13 cellular contexts compared by ENCODE assay signal in the genomic region with DNA sequence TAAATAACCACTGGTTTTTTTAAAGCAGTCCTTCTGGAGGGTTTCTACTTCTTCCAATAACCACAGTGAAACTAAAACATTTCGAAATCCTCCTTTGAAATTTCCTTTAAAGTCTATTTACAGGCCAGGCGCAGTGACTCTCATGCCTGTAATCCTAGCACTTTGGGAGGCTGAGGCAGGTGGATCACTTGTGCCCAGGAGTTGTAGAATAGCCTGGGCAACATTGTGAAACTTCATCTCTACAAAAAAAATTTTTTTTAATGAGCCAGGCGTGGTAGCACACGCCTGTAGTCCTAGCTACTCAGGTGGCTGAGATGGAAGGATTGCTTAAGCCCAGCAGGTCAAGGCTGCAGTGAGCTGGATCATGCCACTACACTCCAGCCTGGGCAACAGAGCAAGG. TPM values are rescaled to one million over a fixed set of nuclear protein-coding genes. Genes with fewer than 3 reads are reported as not detected.
DNase-seq lines count a peak whose midpoint lies in the region; ATAC-seq and TF ChIP-seq lines count a peak whose summit lies in the region.
"Had no signal": no experiment of that assay in that cellular context is flagged by ENCODE, and none has a peak within 500 bp of the region (broad histone marks: within the 10 kb centered on the region; RNA-seq: fewer than 3 reads in every experiment).

No MANE protein-coding gene starts in this region.

- peak; percentile 30 for DNase-seq in CD1c-positive myeloid dendritic cell (ENCODE audit: extremely low spot score)
- peak; percentile 53 for DNase-seq in SKM-1 (lab: John Stamatoyannopoulos, UW; ENCODE audit: unreplicated experiment)
- peak; percentile 70 for DNase-seq in fibroblast of villous mesenchyme (ENCODE audit: low read depth)
- DNase-seq in pons (ENCODE audit: low spot score): peak; percentile 53
- no peak for DNase-seq in kidney glomerular epithelial cell (lab: John Stamatoyannopoulos, UW)
- DNase-seq in kidney tubule cell (ENCODE audit: low spot score): no peak
- DNase-seq: activated CD4-positive, alpha-beta T cell treated with anti-CD3 and anti-CD28 coated beads, Interleukin-2, amount 50 U/mL, for 1 hour; cortex of kidney; DMS79; NCI-H510A treated with DMSO at 0.1 percent for 48 hours; SW 1271 had no signal

- ATAC-seq in HG02885 (IDR thresholded peaks at IDR 0.05; ENCODE audit: poor library complexity, unreplicated experiment) (no peak), HG02840 (IDR thresholded peaks at IDR 0.05; ENCODE audit: low FRiP score, unreplicated experiment) (no peak)

- no peak for TF ChIP-seq CTCF in fibroblast of villous mesenchyme (IDR thresholded peaks at IDR 0.05; ENCODE audit: insufficient read depth, low read depth, low read length)

- H3K4me3 ChIP-seq in fibroblast of villous mesenchyme (ENCODE audit: low read depth, low read length): no peak overlapping the region

RNA-seq across cellular contexts. Expression of a gene that starts 15.2 kb away (rescaled TPM):
- total RNA-seq in fibroblast of villous mesenchyme: 77.0 and 91.5 TPM in 2 replicates

Comparison
In these comparisons a context has a peak if more than half of its experiments do, and no peak if none do; other contexts are left out.
1. DNase-seq: peak in CD1c-positive myeloid dendritic cell (single experiment), SKM-1 (single experiment), fibroblast of villous mesenchyme (single experiment) and pons (single experiment); none in kidney glomerular epithelial cell (single experiment) and kidney tubule cell (single experiment).